Comparison of ENCODE assay signal across 10 cellular contexts in genomic region chr11:8658210-8658968, GRCh38. TPM values are rescaled to one million over a fixed set of nuclear protein-coding genes. Genes with fewer than 3 reads are reported as not detected.
DNase-seq lines count a peak whose midpoint lies in the region; ATAC-seq, FAIRE-seq and TF ChIP-seq lines count a peak whose summit lies in the region.
"Had no signal": no experiment of that assay in that cellular context is flagged by ENCODE, and none has a peak within 500 bp of the region (broad histone marks: within the 10 kb centered on the region; RNA-seq: fewer than 3 reads in every experiment).

No MANE protein-coding gene starts in this region.

- ATAC-seq in GM18873 (IDR thresholded peaks at IDR 0.05; ENCODE audit: low FRiP score, unreplicated experiment) (no peak), HG03095 (IDR thresholded peaks at IDR 0.05; ENCODE audit: unreplicated experiment) (no peak)
- ATAC-seq: activated CD4-positive, alpha-beta T cell treated with anti-CD3 and anti-CD28 coated beads for 36 hours had no signal

- CTCF ChIA-PET in H1 (lab: Charles Lee; ENCODE audit: partially characterized antibody) = interaction anchor here (0.7 to 3.2 kb wide), 6 partner anchors 9 to 439 kb away, joined by 3 to 12 read pairs (median 4); no protein-coding TSS in a partner anchor

- H3T11ph ChIP-seq in H9 (ENCODE audit: low read length) = no peak overlapping the region

- no peak for TF ChIP-seq RAD21 in H1 (IDR thresholded peaks at IDR 0.05 in 1 of 2, conservative IDR thresholded peaks at IDR 0.05 in 1 of 2; ENCODE audit: low read depth in 2 of 2, low read length in 2 of 2)

- no peaks in the 10 kb centered on the region; a peak in 1 of 5 replicates for H3K9me3 Mint-ChIP-seq in H9

- H3K4me2 ChIP-seq in H9 (ENCODE audit: insufficient read depth, insufficient read length, low read length) (no peak overlapping the region), H1 (ENCODE audit: insufficient read depth in 1 of 2, low read depth in 2 of 2, low read length in 2 of 2) (no peak overlapping the region)

- TF ChIP-seq EP300 in H1 (IDR thresholded peaks at IDR 0.05; ENCODE audit: borderline replicate concordance in 1 of 2, low read depth in 2 of 2, low read length in 2 of 2) = no peak

- H3K14ac ChIP-seq in H9 (ENCODE audit: insufficient read depth, low read length) (no peak overlapping the region), H1 (ENCODE audit: insufficient read length) (no peak overlapping the region)

- H3K18ac ChIP-seq in H9 (ENCODE audit: insufficient read length, low read depth, low read length) (no peak overlapping the region), H1 (ENCODE audit: extremely low read depth, low read length) (no peak overlapping the region)

- H3K23me2 ChIP-seq in H9 (ENCODE audit: insufficient read length, low read depth, low read length, poor library complexity, severe bottlenecking) (no peaks in the 10 kb centered on the region), H1 (ENCODE audit: low read depth, low read length) (no peaks in the 10 kb centered on the region)

- H4K8ac ChIP-seq in H9 (replicated peaks; ENCODE audit: insufficient read length, low read depth, low read length) (no peak overlapping the region), H1 (ENCODE audit: extremely low read depth, insufficient read depth, low read length) (no peak overlapping the region)

- no peak for TF ChIP-seq CTCF in H9 (conservative IDR thresholded peaks at IDR 0.05)
- no peak for TF ChIP-seq CTCF in H1 (IDR thresholded peaks at IDR 0.05; ENCODE audit: control extremely low read depth in 1 of 3, insufficient read depth in 1 of 3, low read depth in 1 of 3, low read length in 3 of 3)

- peaks cover 12 to 20% of the 10 kb centered on the region in 2 experiments for H3K4me1 Mint-ChIP-seq in H9
- H3K4me1 Mint-ChIP-seq: activated CD4-positive, alpha-beta T cell treated with anti-CD3 and anti-CD28 coated beads for 36 hours had no signal

- no peak overlapping the region for H3K9ac ChIP-seq in H9 (ENCODE audit: extremely low read depth, insufficient read length, low read length)
- no peak overlapping the region for H3K9ac ChIP-seq in H1 (replicated peaks in 1 of 4; ENCODE audit: extremely low read depth in 1 of 4, low read depth in 3 of 4, low read length in 3 of 4)

- no peak overlapping the region for H3K4me3 ChIP-seq in H1 (ENCODE audit: extremely low read depth in 1 of 4, insufficient read depth in 2 of 4, low read depth in 3 of 4, low read length in 4 of 4)

- no peaks in the 10 kb centered on the region for H3K79me1 ChIP-seq in H9 (ENCODE audit: insufficient read depth, low read depth, low read length, poor library complexity, severe bottlenecking)
- H3K79me1 ChIP-seq in H1 (ENCODE audit: low read depth, low read length) = no peaks in the 10 kb centered on the region

- H3K79me2 ChIP-seq in H9 (ENCODE audit: insufficient read depth, low read length) (no peaks in the 10 kb centered on the region; the same call in 1 of the 2 replicates), H1 (ENCODE audit: control insufficient read depth in 1 of 2, insufficient read depth in 2 of 2, low read length in 2 of 2) (no peaks in the 10 kb centered on the region)

- H3K27ac Mint-ChIP-seq in H9 = peak overlapping the region; percentile 5 to 57 (median 19); a peak in 5 of 7 replicates
- H3K27ac Mint-ChIP-seq: activated CD4-positive, alpha-beta T cell treated with anti-CD3 and anti-CD28 coated beads for 36 hours had no signal

- H3K4ac ChIP-seq in H9 (ENCODE audit: low read depth, low read length) (no peak overlapping the region), H1 (replicated peaks; ENCODE audit: insufficient read length, low read depth, low read length) (no peak overlapping the region)

- H3K4me3 Mint-ChIP-seq in H9 = no peak overlapping the region
- H3K4me3 Mint-ChIP-seq: activated CD4-positive, alpha-beta T cell treated with anti-CD3 and anti-CD28 coated beads for 36 hours had no signal

- H4K5ac ChIP-seq in H9 (ENCODE audit: insufficient read length, low read depth, low read length) (no peak overlapping the region), H1 (ENCODE audit: insufficient read length, low read depth, low read length) (no peak overlapping the region)

- H2BK12ac ChIP-seq in H9 (ENCODE audit: insufficient read length, low read depth, low read length) = no peak overlapping the region
- H2BK12ac ChIP-seq in H1 (ENCODE audit: low read depth, low read length) = peak overlapping the region; percentile 71; the same call in 1 of the 2 replicates

- DNase-seq in H9 (no peak), NCI-H2171 treated with DMSO at 0.1 percent for 48 hours (lab: John Stamatoyannopoulos, UW) (peak; percentile 71), H1 (ENCODE audit: low read depth in 1 of 2, low spot score in 2 of 2) (no peak), nucleus accumbens (lab: John Stamatoyannopoulos, UW) (peak in 29 of 56 donors; percentile 6 to 76 (median 41)), GM12891 (ENCODE audit: insufficient read length, low spot score) (no peak), dedifferentiated amniotic fluid mesenchymal stem cell (ENCODE audit: extremely low spot score) (no peak)
- DNase-seq: activated CD4-positive, alpha-beta T cell treated with anti-CD3 and anti-CD28 coated beads for 36 hours had no signal

- H3K4me1 ChIP-seq in H9 (ENCODE audit: insufficient read depth, low read length) = no peaks in the 10 kb centered on the region
- peaks cover 0 to 3% (median 0%) of the 10 kb centered on the region in 4 experiments; a peak in 3 of 7 replicates for H3K4me1 ChIP-seq in H1 (replicated peaks in 1 of 4; ENCODE audit: control insufficient read depth in 3 of 4, insufficient read depth in 4 of 4, low read length in 3 of 4)

- H3K23ac ChIP-seq in H9 (ENCODE audit: insufficient read length, low read depth, low read length) (no peak overlapping the region), H1 (ENCODE audit: insufficient read length) (no peak overlapping the region)

- no peak overlapping the region for H2BK15ac ChIP-seq in H9 (ENCODE audit: low read depth, low read length)
- no peak overlapping the region for H2BK15ac ChIP-seq in H1 (ENCODE audit: low read length)

- H2BK120ac ChIP-seq in H9 (ENCODE audit: low read depth, low read length, poor library complexity, severe bottlenecking) = no peak overlapping the region
- H2BK120ac ChIP-seq in H1 (replicated peaks; ENCODE audit: low read depth, low read length) = no peak overlapping the region

- H2BK20ac ChIP-seq in H9 (ENCODE audit: low read depth, low read length, poor library complexity, severe bottlenecking) (no peak overlapping the region), H1 (ENCODE audit: low read length) (no peak overlapping the region)

- H2AK5ac ChIP-seq in H9 (ENCODE audit: insufficient read length, low read length) (no peak overlapping the region), H1 (ENCODE audit: low read depth, low read length) (no peak overlapping the region; the same call in 1 of the 2 replicates)

- H3K27me3 Mint-ChIP-seq in H9 (ENCODE audit: low read depth) = no peaks in the 10 kb centered on the region
- H3K27me3 Mint-ChIP-seq: activated CD4-positive, alpha-beta T cell treated with anti-CD3 and anti-CD28 coated beads for 36 hours had no signal

- no CpG with 5 or more reads among the region's 15 CpGs for WGBS in H9 (ENCODE audit: extremely low coverage, insufficient read length, low lambda C conversion rate)
- 77% methylated on average over 15 of the region's 15 CpGs; no CpG with 5 or more reads in 1 of the 2 experiments for WGBS in H1 (ENCODE audit: extremely low coverage in 1 of 2, insufficient coverage in 1 of 2, insufficient read length in 1 of 2, insufficient replicate concordance in 2 of 2, low coverage in 1 of 2, low lambda C conversion rate in 2 of 2, missing lambda C conversion rate in 1 of 2), 2 experiments

- no peak overlapping the region for H4K91ac ChIP-seq in H9 (ENCODE audit: insufficient read length, low read depth, low read length)
- H4K91ac ChIP-seq in H1 (replicated peaks; ENCODE audit: insufficient read length, low read length) = no peak overlapping the region

- H3K36me3 Mint-ChIP-seq in H9 (ENCODE audit: insufficient read depth in 1 of 3, low read depth in 3 of 3) = no peaks in the 10 kb centered on the region

- H4K20me1 ChIP-seq in H9 (ENCODE audit: control insufficient read depth, insufficient read depth, insufficient read length) (no peaks in the 10 kb centered on the region), H1 (replicated peaks in 1 of 2; ENCODE audit: control insufficient read depth in 1 of 2, insufficient read depth in 2 of 2, low read length in 2 of 2) (no peaks in the 10 kb centered on the region)

- no peaks in the 10 kb centered on the region for H3K27me3 ChIP-seq in H9 (ENCODE audit: insufficient read depth, low read length)
- H3K27me3 ChIP-seq in H1 (replicated peaks in 1 of 4; ENCODE audit: control insufficient read depth in 3 of 4, extremely low read depth in 1 of 4, insufficient read depth in 3 of 4, low read length in 3 of 4) = no peaks in the 10 kb centered on the region

- H2BK5ac ChIP-seq in H9 (ENCODE audit: insufficient read length, low read length) = no peak overlapping the region
- no peak overlapping the region; the same call in 1 of the 2 replicates for H2BK5ac ChIP-seq in H1 (ENCODE audit: low read depth, low read length)

- no peak overlapping the region for H3K56ac ChIP-seq in H9 (ENCODE audit: insufficient read length, low read depth, low read length)
- H3K56ac ChIP-seq in H1 (replicated peaks; ENCODE audit: insufficient read length, low read depth, low read length) = no peak overlapping the region

- H3K9me3 ChIP-seq in H9 (ENCODE audit: control insufficient read depth, low read depth, low read length) (no peaks in the 10 kb centered on the region), H1 (ENCODE audit: insufficient read depth in 2 of 2, low read depth in 1 of 2, low read length in 1 of 2) (no peaks in the 10 kb centered on the region)

- FAIRE-seq in H1 (lab: Jason Lieb, UNC) = no peak
- no peak for FAIRE-seq in GM12891 (lab: Jason Lieb, UNC)

- H3K27ac ChIP-seq in H9 (ENCODE audit: insufficient read length, low read depth, low read length) (no peak overlapping the region), H1 (ENCODE audit: low read depth, low read length) (no peak overlapping the region)
- H3K27ac ChIP-seq: C4-2B had no signal

- no peak for TF ChIP-seq POLR2A in H1 (IDR thresholded peaks at IDR 0.05; ENCODE audit: control extremely low read depth in 1 of 2, low read depth in 2 of 2, low read length in 2 of 2)
- no peak for TF ChIP-seq POLR2A in GM12891 (IDR thresholded peaks at IDR 0.05; ENCODE audit: low read depth, low read length)

- POLR2A ChIA-PET in H1 (lab: Charles Lee; ENCODE audit: partially characterized antibody) = interaction anchor here (0.6 to 11.2 kb wide), 7 partner anchors 9 to 41 kb away, joined by 3 to 143 read pairs (median 3); partner anchors contain the start of genes RPL27A and TRIM66

- no peaks in the 10 kb centered on the region for H3K36me3 ChIP-seq in H1 (ENCODE audit: control insufficient read depth in 2 of 4, insufficient read depth in 4 of 4, low read length in 3 of 4)

- H2AFZ ChIP-seq in H9 (ENCODE audit: low read length) = no peak overlapping the region
- no peak overlapping the region for H2AFZ ChIP-seq in H1 (ENCODE audit: low read length)

RNA-seq across cellular contexts. Expression of gene TRIM66, which starts 24.1 kb away (rescaled TPM):
- total RNA-seq in H9 (2021) = 2.0 and 2.1 TPM in 2 replicates
- total RNA-seq in H1 (2021; fragmentation: NEBNext Ultra II Directional; extraction: Animal tissue kit (Norgen Biotek cat#: 25700)) = 3.0 and 3.1 TPM in 2 replicates
- polyA plus RNA-seq in H1 (2011; rRNA removed) = 3.5 and 4.4 TPM in 2 replicates
- 4.7 TPM for polyA plus RNA-seq in H1 (2011; cell fraction: cytosol; rRNA removed)
- 17.7 TPM for polyA plus RNA-seq in H1 (2011; cell fraction: nucleus; rRNA removed)
- 3.2 to 4.1 TPM (median 3.7 TPM) in 4 replicates for polyA plus RNA-seq in H1 (2012, experiment 1 of 2)
- polyA plus RNA-seq in H1 (2012, experiment 2 of 2) = 0.46 TPM
- polyA plus RNA-seq in H1 (2013, experiment 1 of 2) = 2.2 TPM
- polyA plus RNA-seq in H1 (2013, experiment 2 of 2) = 1.5 TPM
- polyA minus RNA-seq in H1 (2011; rRNA and poly(A)+ RNA removed) = 7.1 and 16.9 TPM in 2 replicates
- polyA minus RNA-seq in H1 (2011; cell fraction: cytosol; rRNA and poly(A)+ RNA removed) = 2.7 TPM
- 13.4 TPM for polyA minus RNA-seq in H1 (2011; cell fraction: nucleus; rRNA and poly(A)+ RNA removed)
- 8.3 TPM for polyA plus RNA-seq in GM12891 (2012; ENCODE audit: low read depth, missing spikeins)

RNA-seq across cellular contexts. Expression of gene RPL27A, which starts 24.2 kb away (rescaled TPM):
- 1,150 and 1,152 TPM in 2 replicates for total RNA-seq in H9 (2021)
- 1,756 and 1,761 TPM in 2 replicates for total RNA-seq in H1 (2021; fragmentation: NEBNext Ultra II Directional; extraction: Animal tissue kit (Norgen Biotek cat#: 25700))
- polyA plus RNA-seq in H1 (2011; rRNA removed) = 1,777 and 1,837 TPM in 2 replicates
- polyA plus RNA-seq in H1 (2011; cell fraction: cytosol; rRNA removed) = 2,449 TPM
- polyA plus RNA-seq in H1 (2011; cell fraction: nucleus; rRNA removed) = 879 TPM
- 2,701 to 2,826 TPM (median 2,726 TPM) in 4 replicates for polyA plus RNA-seq in H1 (2012, experiment 1 of 2)
- polyA plus RNA-seq in H1 (2012, experiment 2 of 2) = 37,839 TPM
- polyA plus RNA-seq in H1 (2013, experiment 1 of 2) = 2,237 TPM
- polyA plus RNA-seq in H1 (2013, experiment 2 of 2) = 2,283 TPM
- 410 and 445 TPM in 2 replicates for polyA minus RNA-seq in H1 (2011; rRNA and poly(A)+ RNA removed)
- polyA minus RNA-seq in H1 (2011; cell fraction: cytosol; rRNA and poly(A)+ RNA removed) = 498 TPM
- 541 TPM for polyA minus RNA-seq in H1 (2011; cell fraction: nucleus; rRNA and poly(A)+ RNA removed)
- polyA plus RNA-seq in GM12891 (2012; ENCODE audit: low read depth, missing spikeins) = 4,794 TPM

Comparison
In these comparisons a context has a peak if more than half of its experiments do, and no peak if none do; other contexts are left out.
1. DNase-seq: peak in NCI-H2171 treated with DMSO at 0.1 percent for 48 hours (single experiment) and nucleus accumbens (29 of 56); none in H9 (single experiment), H1 (0 of 2), GM12891 (single experiment) and dedifferentiated amniotic fluid mesenchymal stem cell (single experiment).